Comparison of ENCODE assay signal across 24 cellular contexts in genomic region chr12:131008461-131009270, GRCh38. TPM values are rescaled to one million over a fixed set of nuclear protein-coding genes. Genes with fewer than 3 reads are reported as not detected.
"Had no signal": no experiment of that assay in that cellular context is flagged by ENCODE, and none has a peak within 500 bp of the region (broad histone marks: within the 10 kb centered on the region; RNA-seq: fewer than 3 reads in every experiment).

No MANE protein-coding gene starts in this region.

- ATAC-seq: activated CD8-positive, alpha-beta memory T cell treated with anti-CD3 and anti-CD28 coated beads, Interleukin-2, amount 10 ng/mL, durations not matched to agents 7 days and 5 days; activated CD8-positive, alpha-beta T cell treated with anti-CD3 and anti-CD28 coated beads for 36 hours; activated naive CD8-positive, alpha-beta T cell treated with anti-CD3 and anti-CD28 coated beads, Interleukin-2, amount 50 U/mL, for 24 hours; left ventricle myocardium superior; right cardiac atrium; stimulated activated naive B cell treated with anti-CD40 and anti-IgM and Interleukin-4, amounts not matched to agents 10 μg/mL and 1 μg/mL and 100 μg/mL, for 72 hours had no signal

- DNase-seq: activated CD4-positive, alpha-beta T cell treated with anti-CD3 and anti-CD28 coated beads, Interleukin-2, amount 10 ng/mL, durations not matched to agents 7 days and 5 days; activated CD4-positive, CD25-positive, alpha-beta regulatory T cell treated with anti-CD3 and anti-CD28 coated beads, Interleukin-2, amount 50 U/mL, for 72 hours; activated CD8-positive, alpha-beta memory T cell treated with anti-CD3 and anti-CD28 coated beads, Interleukin-2, amount 10 ng/mL, durations not matched to agents 7 days and 5 days; activated CD8-positive, alpha-beta T cell treated with anti-CD3 and anti-CD28 coated beads for 36 hours; activated effector memory CD4-positive, alpha-beta T cell treated with anti-CD3 and anti-CD28 coated beads, Interleukin-2, amount 50 U/mL, for 16 hours; activated naive CD4-positive, alpha-beta T cell treated with anti-CD3 and anti-CD28 coated beads, Interleukin-2, amount 50 U/mL, for 16 hours; activated naive CD8-positive, alpha-beta T cell treated with anti-CD3 and anti-CD28 coated beads, Interleukin-2, amount 50 U/mL, for 24 hours; activated T-cell treated with anti-CD3 and anti-CD28 coated beads for 4 hours; effector CD4-positive, alpha-beta T cell; immature natural killer cell; kidney glomerular epithelial cell; left ventricle myocardium superior; nephron progenitor cell; stimulated activated CD4-positive, alpha-beta T cell treated with anti-CD3 and anti-CD28 coated beads, Interleukin-15, amount 100 ng/mL, for 24 hours; stimulated activated naive B cell treated with anti-CD40 and anti-IgM and Interleukin-4, amounts not matched to agents 10 μg/mL and 1 μg/mL and 100 μg/mL, for 72 hours; T-helper 1 cell; T1000; testis; trophoblast cell had no signal

- H3K27ac ChIP-seq: prostate gland, testis, vagina had no signal

- H3K4me3 ChIP-seq: prostate gland, skin epidermis, testis, vagina had no signal

- H3K27me3 ChIP-seq: testis, vagina had no signal

- H3K9me3 ChIP-seq: prostate gland, testis, vagina had no signal

- H3K36me3 ChIP-seq: prostate gland, vagina had no signal

RNA-seq across cellular contexts. Expression of gene ADGRD1, which starts 55.0 kb away (rescaled TPM):
- total RNA-seq: epithelial cell of proximal tubule had no signal
- polyA plus RNA-seq: immature natural killer cell had no signal
